Comparison of ENCODE assay signal across 23 cellular contexts in genomic region chr4:107640157-107640556, GRCh38.
DNase-seq lines count a peak whose midpoint lies in the region; ATAC-seq, FAIRE-seq and TF ChIP-seq lines count a peak whose summit lies in the region.
"Had no signal": no experiment of that assay in that cellular context is flagged by ENCODE, and none has a peak within 500 bp of the region (broad histone marks: within the 10 kb centered on the region; RNA-seq: fewer than 3 reads in every experiment).

No MANE protein-coding gene starts in this region.

- WGBS in prostate gland, result 15% methylated on average over 2 of the region's 2 CpGs
- WGBS in transverse colon (ENCODE audit: low coverage in 1 of 2), 2 donors, result 22 to 30% methylated on average over 2 of the region's 2 CpGs
- 28 to 53% (median 47%) methylated on average over 2 of the region's 2 CpGs for WGBS in small intestine, 3 donors

- no peak for ATAC-seq in HG02798 (IDR thresholded peaks at IDR 0.05; ENCODE audit: poor library complexity, unreplicated experiment)
- ATAC-seq: Panc1 had no signal

- H3K36me3 ChIP-seq in prostate gland (no peaks in the 10 kb centered on the region), transverse colon (peaks cover 0 to 10% (median 0%) of the 10 kb centered on the region in 4 donors), small intestine (ENCODE audit: control insufficient read depth in 2 of 2, insufficient read depth in 2 of 2, low read length in 2 of 2) (peaks cover 2 to 4% of the 10 kb centered on the region in 2 donors)

- H3K27me3 ChIP-seq in prostate gland (replicated peaks; ENCODE audit: insufficient read depth) (no peaks in the 10 kb centered on the region), transverse colon (no peaks in the 10 kb centered on the region), small intestine (ENCODE audit: control insufficient read depth in 2 of 2, insufficient read depth in 2 of 2, low read length in 2 of 2) (no peaks in the 10 kb centered on the region)
- H3K27me3 ChIP-seq: BLaER1, SJCRH30 had no signal

- DNase-seq in GM03348 (ENCODE audit: low spot score), result peak; percentile 11
- no peak for DNase-seq in prostate gland (ENCODE audit: low spot score)
- DNase-seq in transverse colon, result no peak
- no peak for DNase-seq in NCI-H2029 (lab: John Stamatoyannopoulos, UW)
- no peak for DNase-seq in NOMO-1 treated with dmso at 0.1 percent for 144 hours (lab: John Stamatoyannopoulos, UW; ENCODE audit: unreplicated experiment)
- DNase-seq in small intestine, result no peak
- DNase-seq: CD4-positive, alpha-beta T cell; COR-L47; DMS79 treated with DMSO at 0.1 percent for 48 hours; IMR-90; NCI-H1105; NCI-H1930; NCI-H226; NCI-H510A treated with DMSO at 0.1 percent for 48 hours; NCI-H748 treated with DMSO at 0.1 percent for 48 hours; SJCRH30 had no signal

- intact Hi-C loops in prostate gland (cut with DNase I) (no loop called here), transverse colon (cut with DNase I; ENCODE audit: low total_unique reads) (no loop called here)

- TF ChIP-seq CTCF in prostate gland (IDR thresholded peaks at IDR 0.05) (no peak), transverse colon (IDR thresholded peaks at IDR 0.05) (no peak)

- TF ChIP-seq POLR2A in prostate gland (IDR thresholded peaks at IDR 0.05) (no peak), transverse colon (IDR thresholded peaks at IDR 0.05) (no peak)

- FAIRE-seq in endometrium (lab: Jason Lieb, UNC), result peak; percentile 85
- FAIRE-seq in small intestine (lab: Jason Lieb, UNC), result no peak
- FAIRE-seq: GM12892, GM18507 had no signal

- no peak for TF ChIP-seq EP300 in transverse colon (IDR thresholded peaks at IDR 0.05; ENCODE audit: low read depth)

- peak overlapping the region; percentile 60 to 68 for H3K27ac ChIP-seq in prostate gland
- peak overlapping the region in 3 of 4 donors; percentile 45 to 63 (median 57) for H3K27ac ChIP-seq in transverse colon
- no peak overlapping the region for H3K27ac ChIP-seq in small intestine (ENCODE audit: low read depth in 1 of 2, low read length in 1 of 2)
- H3K27ac ChIP-seq: BLaER1, KMS-11, SJCRH30 had no signal

- H3K4me3 ChIP-seq in prostate gland (no peak overlapping the region), transverse colon (no peak overlapping the region), small intestine (ENCODE audit: low read depth in 1 of 2, low read length in 2 of 2) (no peak overlapping the region)
- H3K4me3 ChIP-seq: BLaER1, SJCRH30 had no signal

- no peaks in the 10 kb centered on the region for H3K9me3 ChIP-seq in prostate gland
- H3K9me3 ChIP-seq in transverse colon, result no peaks in the 10 kb centered on the region
- no peaks in the 10 kb centered on the region for H3K9me3 ChIP-seq in small intestine (ENCODE audit: control insufficient read depth, low read depth)
- H3K9me3 ChIP-seq: BLaER1, SJCRH30 had no signal

- in situ Hi-C loops in transverse colon (cut with MboI; ENCODE audit: low pct_ligation_motif_present in 1 of 4, low pct_unique_long_range_greater_than_20kb in 1 of 4, low sequenced_read_pairs in 3 of 4), result no loop called here

- H3K4me1 ChIP-seq in prostate gland (replicated peaks), result peaks cover 5% of the 10 kb centered on the region
- H3K4me1 ChIP-seq in transverse colon, result peaks cover 0 to 13% (median 5%) of the 10 kb centered on the region in 4 donors
- no peaks in the 10 kb centered on the region for H3K4me1 ChIP-seq in small intestine (ENCODE audit: control insufficient read depth in 2 of 2, insufficient read depth in 1 of 2, low read depth in 1 of 2, low read length in 1 of 2)
- H3K4me1 ChIP-seq: BLaER1, SJCRH30 had no signal

Comparison
In these comparisons a context has a peak if more than half of its experiments do, and no peak if none do; other contexts are left out.
1. H3K27ac ChIP-seq: peak in prostate gland (2 of 2) and transverse colon (3 of 4); none in small intestine (0 of 2).